In genomic region chr2:109346601-109347228, GRCh38 we compare ENCODE assay signal across 18 cellular contexts.
"Had no signal": no experiment of that assay in that cellular context is flagged by ENCODE, and none has a peak within 500 bp of the region (broad histone marks: within the 10 kb centered on the region; RNA-seq: fewer than 3 reads in every experiment).

No MANE protein-coding gene starts in this region.

- H3K9me3 ChIP-seq: pancreas, testis, upper lobe of left lung had no signal

- H3K27ac ChIP-seq: brain microvascular endothelial cell, pancreas, testis, upper lobe of left lung had no signal

- H3K36me3 Mint-ChIP-seq: activated CD8-positive, alpha-beta memory T cell treated with anti-CD3 and anti-CD28 coated beads, Interleukin-2, amount 10 ng/mL, durations not matched to agents 7 days and 5 days; immature natural killer cell; stimulated activated memory B cell treated with anti-CD40 and anti-IgM and Interleukin-4, amounts not matched to agents 10 μg/mL and 1 μg/mL and 100 μg/mL, for 72 hours; WTC11 had no signal

- DNase-seq: activated CD4-positive, alpha-beta memory T cell treated with anti-CD3 and anti-CD28 coated beads, Interleukin-2, amount 10 ng/mL, durations not matched to agents 7 days and 5 days; activated CD4-positive, alpha-beta T cell treated with anti-CD3 and anti-CD28 coated beads for 36 hours; activated CD8-positive, alpha-beta memory T cell treated with anti-CD3 and anti-CD28 coated beads, Interleukin-2, amount 10 ng/mL, durations not matched to agents 7 days and 5 days; activated naive CD4-positive, alpha-beta T cell; brain microvascular endothelial cell; central memory CD4-positive, alpha-beta T cell; dorsolateral prefrontal cortex; immature natural killer cell; left ventricle myocardium superior; stimulated activated CD4-positive, alpha-beta T cell treated with anti-CD3 and anti-CD28 coated beads, Interleukin-4, amount 100 ng/mL, for 24 hours; testis had no signal

- H3K4me3 ChIP-seq: dorsolateral prefrontal cortex, pancreas, testis, upper lobe of left lung had no signal

- H3K27me3 ChIP-seq: brain microvascular endothelial cell, dorsolateral prefrontal cortex, pancreas, testis, upper lobe of left lung had no signal

- FAIRE-seq: colon, pancreas, TTC549 had no signal

- H3K27me3 Mint-ChIP-seq: activated CD4-positive, alpha-beta T cell treated with anti-CD3 and anti-CD28 coated beads for 36 hours; stimulated activated memory B cell treated with anti-CD40 and anti-IgM and Interleukin-4, amounts not matched to agents 10 μg/mL and 1 μg/mL and 100 μg/mL, for 72 hours had no signal

- ATAC-seq: activated CD4-positive, alpha-beta T cell treated with anti-CD3 and anti-CD28 coated beads for 36 hours; activated CD8-positive, alpha-beta memory T cell treated with anti-CD3 and anti-CD28 coated beads, Interleukin-2, amount 10 ng/mL, durations not matched to agents 7 days and 5 days; left ventricle myocardium superior; pancreas; sciatic nerve; stimulated activated memory B cell treated with anti-CD40 and anti-IgM and Interleukin-4, amounts not matched to agents 10 μg/mL and 1 μg/mL and 100 μg/mL, for 72 hours; WTC11 had no signal

- H3K9me3 Mint-ChIP-seq: activated CD4-positive, alpha-beta memory T cell treated with anti-CD3 and anti-CD28 coated beads, Interleukin-2, amount 10 ng/mL, durations not matched to agents 7 days and 5 days; immature natural killer cell; stimulated activated memory B cell treated with anti-CD40 and anti-IgM and Interleukin-4, amounts not matched to agents 10 μg/mL and 1 μg/mL and 100 μg/mL, for 72 hours; WTC11 had no signal

- H3K4me3 Mint-ChIP-seq: activated CD4-positive, alpha-beta memory T cell treated with anti-CD3 and anti-CD28 coated beads, Interleukin-2, amount 10 ng/mL, durations not matched to agents 7 days and 5 days; activated CD4-positive, alpha-beta T cell treated with anti-CD3 and anti-CD28 coated beads for 36 hours; activated CD8-positive, alpha-beta memory T cell treated with anti-CD3 and anti-CD28 coated beads, Interleukin-2, amount 10 ng/mL, durations not matched to agents 7 days and 5 days; stimulated activated memory B cell treated with anti-CD40 and anti-IgM and Interleukin-4, amounts not matched to agents 10 μg/mL and 1 μg/mL and 100 μg/mL, for 72 hours; WTC11 had no signal

- H3K27ac Mint-ChIP-seq: activated CD4-positive, alpha-beta memory T cell treated with anti-CD3 and anti-CD28 coated beads, Interleukin-2, amount 10 ng/mL, durations not matched to agents 7 days and 5 days; activated CD4-positive, alpha-beta T cell treated with anti-CD3 and anti-CD28 coated beads for 36 hours; activated CD8-positive, alpha-beta memory T cell treated with anti-CD3 and anti-CD28 coated beads, Interleukin-2, amount 10 ng/mL, durations not matched to agents 7 days and 5 days; immature natural killer cell; stimulated activated memory B cell treated with anti-CD40 and anti-IgM and Interleukin-4, amounts not matched to agents 10 μg/mL and 1 μg/mL and 100 μg/mL, for 72 hours; WTC11 had no signal

- H3K36me3 ChIP-seq: brain microvascular endothelial cell, pancreas, upper lobe of left lung had no signal
